Comparison of ENCODE assay signal across 20 cellular contexts in genomic region chr13:30974350-30974749, GRCh38. TPM values are rescaled to one million over a fixed set of nuclear protein-coding genes. Genes with fewer than 3 reads are reported as not detected.
"Had no signal": no experiment of that assay in that cellular context is flagged by ENCODE, and none has a peak within 500 bp of the region (broad histone marks: within the 10 kb centered on the region; RNA-seq: fewer than 3 reads in every experiment).

No MANE protein-coding gene starts in this region.

- H3K36me3 ChIP-seq: brain microvascular endothelial cell, esophagus muscularis mucosa, left lung, prostate gland, tibial nerve had no signal

- H3K4me3 ChIP-seq: coronary artery, esophagus muscularis mucosa, left lung, prostate gland, skin epidermis, tibial nerve had no signal

- H3K27me3 ChIP-seq: brain microvascular endothelial cell, esophagus muscularis mucosa, tibial nerve had no signal

- H3K9me3 ChIP-seq: esophagus muscularis mucosa, left lung, prostate gland, tibial nerve had no signal

- DNase-seq: activated CD4-positive, alpha-beta T cell treated with anti-CD3 and anti-CD28 coated beads, Interleukin-2, amount 50 U/mL, for 1 hour; activated naive CD4-positive, alpha-beta T cell; anterior cingulate cortex; brain microvascular endothelial cell; hippocampal formation; left lung; nucleus accumbens; right cardiac atrium; stimulated activated CD4-positive, alpha-beta T cell treated with anti-CD3 and anti-CD28 coated beads, Interleukin-4, amount 100 ng/mL, for 4 hours; stimulated activated CD8-positive, alpha-beta memory T cell treated with anti-CD3 and anti-CD28 coated beads, Interleukin-4, amount 100 ng/mL, for 48 hours; stimulated activated naive CD4-positive, alpha-beta T cell treated with Interleukin-2 at 50 U/mL for 16 hours; substantia nigra had no signal

- H3K27ac ChIP-seq: brain microvascular endothelial cell, coronary artery, left lung, prostate gland, skin epidermis, tibial nerve had no signal

- H3K4me1 ChIP-seq: left lung, prostate gland had no signal

- ATAC-seq: left lung, right cardiac atrium had no signal

RNA-seq across cellular contexts. Expression of gene TEX26, which starts 41.9 kb away (rescaled TPM):
- total RNA-seq: activated CD8-positive, alpha-beta memory T cell treated with anti-CD3 and anti-CD28 coated beads for 36 hours; glomerular endothelial cell; prostate gland; right cardiac atrium; tibial nerve had no signal
- polyA plus RNA-seq: keratinocyte had no signal
